1 cellular context compared by ENCODE assay signal in genomic region chr15:74222231-74222511, GRCh38.
A peak's percentile ranks its signal among the peaks of the same experiment; 100 is the strongest.
TF ChIP-seq lines count a peak whose summit lies in the region.

No MANE protein-coding gene starts in this region.

TF ChIP-seq in H1, 55 proteins besides CTCF, POLR2A, EP300 and RAD21:
- TF ChIP-seq CHD1 (IDR thresholded peaks at IDR 0.05; ENCODE audit: low read depth, low read length) (no peak), EZH2 (IDR thresholded peaks at IDR 0.05; ENCODE audit: low read depth, low read length, severe bottlenecking) (peak; percentile 9)
